ENCODE assay signal across 17 cellular contexts in the genomic region with DNA sequence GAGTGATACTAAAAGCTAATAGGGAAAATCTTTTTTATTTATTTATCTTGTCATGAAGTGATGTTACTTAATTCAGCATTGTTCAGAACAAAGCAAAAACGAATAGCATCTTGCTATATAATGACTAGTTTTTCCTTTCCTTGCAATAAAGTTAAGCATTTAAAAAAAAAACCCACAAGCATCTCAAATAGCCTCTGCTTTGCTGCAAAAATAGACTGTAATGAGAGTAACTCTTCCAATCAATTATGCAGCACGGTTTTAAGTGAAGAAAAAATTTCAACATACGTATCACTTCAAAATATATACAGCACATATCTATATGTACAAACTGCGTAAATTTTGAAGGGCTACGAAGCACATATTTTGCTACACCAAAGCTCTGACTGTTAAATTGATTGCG.
DNase-seq lines count a peak whose midpoint lies in the region; ATAC-seq, FAIRE-seq and TF ChIP-seq lines count a peak whose summit lies in the region.
"Had no signal": no experiment of that assay in that cellular context is flagged by ENCODE, and none has a peak within 500 bp of the region (broad histone marks: within the 10 kb centered on the region; RNA-seq: fewer than 3 reads in every experiment).

No MANE protein-coding gene starts in this region.

- H3K4me2 ChIP-seq in A549 (peak overlapping the region; percentile 38), OCI-LY3 (ENCODE audit: low read length) (peak overlapping the region; percentile 65), hepatocyte (no peak overlapping the region)

- FAIRE-seq in A549 (lab: Jason Lieb, UNC), result peak; percentile 80

- H3K36me3 ChIP-seq in OCI-LY3 (replicated peaks; ENCODE audit: low read depth, low read length) (no peaks in the 10 kb centered on the region), hepatocyte (replicated peaks; ENCODE audit: insufficient read depth, low read depth) (no peaks in the 10 kb centered on the region)

- no peaks in the 10 kb centered on the region for H4K20me1 ChIP-seq in OCI-LY3 (ENCODE audit: insufficient read depth, low read length)
- H4K20me1 ChIP-seq in hepatocyte (ENCODE audit: insufficient read depth, poor library complexity, severe bottlenecking), result no peaks in the 10 kb centered on the region

- H3K27ac ChIP-seq in A549 (no peak overlapping the region), OCI-LY3 (ENCODE audit: low read length) (peak overlapping the region; percentile 94), hepatocyte (peak overlapping the region; percentile 17)
- H3K27ac ChIP-seq: HL-60 had no signal

- no peak for TF ChIP-seq RAD21 in A549 (conservative IDR thresholded peaks at IDR 0.05 in 1 of 2, IDR thresholded peaks at IDR 0.05 in 1 of 2)

- H3K9me2 ChIP-seq in hepatocyte (replicated peaks; ENCODE audit: insufficient read depth), result no peaks in the 10 kb centered on the region

- CTCF ChIA-PET in A549 (lab: Yijun Ruan, JAX), result interaction anchor here (1.0 to 1.5 kb wide), 3 partner anchors 12 to 226 kb away, joined by 3 to 6 read pairs (median 3); no protein-coding TSS in a partner anchor

- ATAC-seq in A549, result no peak

- H3K79me2 ChIP-seq in OCI-LY3 (ENCODE audit: low read length) (no peaks in the 10 kb centered on the region), hepatocyte (no peaks in the 10 kb centered on the region)

- no peak for TF ChIP-seq CTCF in A549 (IDR thresholded peaks at IDR 0.05)
- TF ChIP-seq CTCF in OCI-LY3 (IDR thresholded peaks at IDR 0.05; ENCODE audit: low read depth, low read length), result no peak
- no peak for TF ChIP-seq CTCF in hepatocyte (IDR thresholded peaks at IDR 0.05; ENCODE audit: poor library complexity)

- H3K27me3 ChIP-seq in OCI-LY3 (ENCODE audit: low read depth, low read length), result no peaks in the 10 kb centered on the region
- H3K27me3 ChIP-seq in hepatocyte, result no peaks in the 10 kb centered on the region

- TF ChIP-seq EP300 in A549 (IDR thresholded peaks at IDR 0.05), result no peak

- POLR2A ChIA-PET in A549 (lab: Yijun Ruan, JAX), result no interaction called here

- peak overlapping the region; percentile 45 for H3K9ac ChIP-seq in OCI-LY3 (ENCODE audit: low read length)

- peak overlapping the region; percentile 58; the same call in 1 of the 2 replicates for H2AFZ ChIP-seq in OCI-LY3 (ENCODE audit: low read depth, low read length)
- H2AFZ ChIP-seq in hepatocyte, result no peak overlapping the region

- H3K4me1 ChIP-seq in A549, result peaks cover 31% of the 10 kb centered on the region
- H3K4me1 ChIP-seq in OCI-LY3 (ENCODE audit: low read length), result peaks cover 61% of the 10 kb centered on the region
- H3K4me1 ChIP-seq in hepatocyte (ENCODE audit: insufficient read depth), result peaks cover 19% of the 10 kb centered on the region

- H3K9me3 ChIP-seq in A549, result no peaks in the 10 kb centered on the region
- H3K9me3 ChIP-seq in OCI-LY3 (ENCODE audit: insufficient read depth, low read length), result no peaks in the 10 kb centered on the region
- H3K9me3 ChIP-seq in hepatocyte (ENCODE audit: low read depth), result no peaks in the 10 kb centered on the region

- H3K4me3 ChIP-seq in A549 (no peak overlapping the region), OCI-LY3 (ENCODE audit: low read length) (peak overlapping the region; percentile 35), hepatocyte (no peak overlapping the region)

- 70% methylated on average over 6 of the region's 6 CpGs for WGBS in A549 (ENCODE audit: missing lambda C conversion rate)
- 82% methylated on average over 6 of the region's 6 CpGs for WGBS in hepatocyte (ENCODE audit: low lambda C conversion rate, missing lambda C conversion rate)

- no peak for TF ChIP-seq POLR2A in A549 (IDR thresholded peaks at IDR 0.05; ENCODE audit: low read length)

- DNase-seq in A549 (ENCODE audit: low read depth in 1 of 2, low spot score in 1 of 2) (no peak), EH (ENCODE audit: low read depth) (peak; percentile 14), hepatocyte (ENCODE audit: low spot score) (no peak), HUDEP-2 (lab: John Stamatoyannopoulos, UW; ENCODE audit: unreplicated experiment in 76 of 76) (no peak), NCI-H2081 treated with DMSO at 0.1 percent for 48 hours (lab: John Stamatoyannopoulos, UW) (no peak), superior temporal gyrus (ENCODE audit: extremely low spot score) (no peak)
- DNase-seq: 8988T; ACHN; C1 segment of cervical spinal cord; CD4-positive, alpha-beta memory T cell; DND-41; GF-D8; GOT3; H9; IMR-90 had no signal

TF ChIP-seq in A549, 52 proteins besides CTCF, POLR2A, EP300 and RAD21:
- TF ChIP-seq GATA3 (IDR thresholded peaks at IDR 0.05; ENCODE audit: borderline replicate concordance) (no peak), SMC3 (IDR thresholded peaks at IDR 0.05) (no peak), FOSL2 (IDR thresholded peaks at IDR 0.05) (no peak), FOSL2 (CRISPR knock-in tag; IDR thresholded peaks at IDR 0.05) (no peak), MAFK (IDR thresholded peaks at IDR 0.05; ENCODE audit: partially characterized antibody) (no peak), JUN (IDR thresholded peaks at IDR 0.05) (no peak), KDM5A (IDR thresholded peaks at IDR 0.05) (no peak), HOXA7 (CRISPR knock-in tag; IDR thresholded peaks at IDR 0.05) (no peak), ZFP36 (IDR thresholded peaks at IDR 0.05; ENCODE audit: borderline replicate concordance, partially characterized antibody) (no peak), SREBF2 (IDR thresholded peaks at IDR 0.05) (no peak), HOXB13 (CRISPR knock-in tag; IDR thresholded peaks at IDR 0.05; ENCODE audit: low read depth) (no peak), NR3C1 (IDR thresholded peaks at IDR 0.05) (no peak), TFCP2L1 (CRISPR knock-in tag; IDR thresholded peaks at IDR 0.05) (no peak)
- TF ChIP-seq, protein P1, sequence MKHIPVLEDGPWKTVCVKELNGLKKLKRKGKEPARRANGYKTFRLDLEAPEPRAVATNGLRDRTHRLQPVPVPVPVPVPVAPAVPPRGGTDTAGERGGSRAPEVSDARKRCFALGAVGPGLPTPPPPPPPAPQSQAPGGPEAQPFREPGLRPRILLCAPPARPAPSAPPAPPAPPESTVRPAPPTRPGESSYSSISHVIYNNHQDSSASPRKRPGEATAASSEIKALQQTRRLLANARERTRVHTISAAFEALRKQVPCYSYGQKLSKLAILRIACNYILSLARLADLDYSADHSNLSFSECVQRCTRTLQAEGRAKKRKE (CRISPR knock-in tag; IDR thresholded peaks at IDR 0.05; ENCODE audit: low read depth), result no peak
- TF ChIP-seq, protein P2, sequence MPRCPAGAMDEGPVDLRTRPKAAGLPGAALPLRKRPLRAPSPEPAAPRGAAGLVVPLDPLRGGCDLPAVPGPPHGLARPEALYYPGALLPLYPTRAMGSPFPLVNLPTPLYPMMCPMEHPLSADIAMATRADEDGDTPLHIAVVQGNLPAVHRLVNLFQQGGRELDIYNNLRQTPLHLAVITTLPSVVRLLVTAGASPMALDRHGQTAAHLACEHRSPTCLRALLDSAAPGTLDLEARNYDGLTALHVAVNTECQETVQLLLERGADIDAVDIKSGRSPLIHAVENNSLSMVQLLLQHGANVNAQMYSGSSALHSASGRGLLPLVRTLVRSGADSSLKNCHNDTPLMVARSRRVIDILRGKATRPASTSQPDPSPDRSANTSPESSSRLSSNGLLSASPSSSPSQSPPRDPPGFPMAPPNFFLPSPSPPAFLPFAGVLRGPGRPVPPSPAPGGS (IDR thresholded peaks at IDR 0.05), result no peak
- TF ChIP-seq, protein P3, sequence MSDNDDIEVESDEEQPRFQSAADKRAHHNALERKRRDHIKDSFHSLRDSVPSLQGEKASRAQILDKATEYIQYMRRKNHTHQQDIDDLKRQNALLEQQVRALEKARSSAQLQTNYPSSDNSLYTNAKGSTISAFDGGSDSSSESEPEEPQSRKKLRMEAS (IDR thresholded peaks at IDR 0.05), result no peak
- TF ChIP-seq, protein P4, sequence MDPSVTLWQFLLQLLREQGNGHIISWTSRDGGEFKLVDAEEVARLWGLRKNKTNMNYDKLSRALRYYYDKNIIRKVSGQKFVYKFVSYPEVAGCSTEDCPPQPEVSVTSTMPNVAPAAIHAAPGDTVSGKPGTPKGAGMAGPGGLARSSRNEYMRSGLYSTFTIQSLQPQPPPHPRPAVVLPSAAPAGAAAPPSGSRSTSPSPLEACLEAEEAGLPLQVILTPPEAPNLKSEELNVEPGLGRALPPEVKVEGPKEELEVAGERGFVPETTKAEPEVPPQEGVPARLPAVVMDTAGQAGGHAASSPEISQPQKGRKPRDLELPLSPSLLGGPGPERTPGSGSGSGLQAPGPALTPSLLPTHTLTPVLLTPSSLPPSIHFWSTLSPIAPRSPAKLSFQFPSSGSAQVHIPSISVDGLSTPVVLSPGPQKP (IDR thresholded peaks at IDR 0.05; ENCODE audit: low read depth, low read length), result no peak
- TF ChIP-seq, protein P5, sequence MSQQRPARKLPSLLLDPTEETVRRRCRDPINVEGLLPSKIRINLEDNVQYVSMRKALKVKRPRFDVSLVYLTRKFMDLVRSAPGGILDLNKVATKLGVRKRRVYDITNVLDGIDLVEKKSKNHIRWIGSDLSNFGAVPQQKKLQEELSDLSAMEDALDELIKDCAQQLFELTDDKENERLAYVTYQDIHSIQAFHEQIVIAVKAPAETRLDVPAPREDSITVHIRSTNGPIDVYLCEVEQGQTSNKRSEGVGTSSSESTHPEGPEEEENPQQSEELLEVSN (IDR thresholded peaks at IDR 0.05; ENCODE audit: borderline replicate concordance, low read depth), result no peak
- TF ChIP-seq, protein P6, sequence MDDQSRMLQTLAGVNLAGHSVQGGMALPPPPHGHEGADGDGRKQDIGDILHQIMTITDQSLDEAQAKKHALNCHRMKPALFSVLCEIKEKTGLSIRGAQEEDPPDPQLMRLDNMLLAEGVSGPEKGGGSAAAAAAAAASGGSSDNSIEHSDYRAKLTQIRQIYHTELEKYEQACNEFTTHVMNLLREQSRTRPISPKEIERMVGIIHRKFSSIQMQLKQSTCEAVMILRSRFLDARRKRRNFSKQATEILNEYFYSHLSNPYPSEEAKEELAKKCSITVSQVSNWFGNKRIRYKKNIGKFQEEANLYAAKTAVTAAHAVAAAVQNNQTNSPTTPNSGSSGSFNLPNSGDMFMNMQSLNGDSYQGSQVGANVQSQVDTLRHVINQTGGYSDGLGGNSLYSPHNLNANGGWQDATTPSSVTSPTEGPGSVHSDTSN (IDR thresholded peaks at IDR 0.05), result no peak

Comparison
In these comparisons a context has a peak if more than half of its experiments do, and no peak if none do; other contexts are left out.
1. H3K27ac ChIP-seq: peak in OCI-LY3 (single experiment) and hepatocyte (single experiment); none in A549 (0 of 2).